Comparison of ENCODE assay signal across 10 cellular contexts in the genomic region with DNA sequence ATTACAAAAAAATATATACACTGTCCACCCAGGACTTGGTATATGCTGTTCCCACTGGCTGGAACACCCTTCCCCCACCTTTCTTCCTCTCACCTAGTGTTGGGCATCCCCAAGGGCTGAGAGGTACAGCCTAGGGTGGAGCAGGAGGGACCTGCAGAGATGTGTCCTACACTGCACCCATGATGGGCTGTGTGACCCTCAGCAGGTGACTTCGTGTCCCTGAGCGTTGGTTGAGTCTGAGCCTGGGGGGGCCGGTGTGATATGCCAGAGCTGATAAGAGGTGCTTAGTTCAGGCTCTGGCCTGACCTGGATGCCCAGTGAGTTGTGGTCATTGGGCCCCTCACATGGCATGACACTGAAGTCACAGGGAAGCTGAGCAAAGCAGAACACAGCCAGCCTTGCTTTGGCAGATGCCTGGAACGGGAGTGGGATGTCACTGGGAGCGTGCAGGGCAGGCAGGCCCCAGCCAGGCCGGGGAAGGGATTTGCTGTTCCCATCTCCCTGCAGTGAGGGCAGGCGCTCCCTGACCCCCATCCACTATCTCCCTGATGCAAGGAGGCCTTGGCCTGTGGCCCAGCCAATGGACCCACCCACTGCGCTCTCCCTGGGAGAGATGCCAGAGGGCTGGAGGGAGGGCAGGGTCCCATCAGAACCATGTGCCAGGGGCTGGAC.
DNase-seq lines count a peak whose midpoint lies in the region; ATAC-seq and TF ChIP-seq lines count a peak whose summit lies in the region.
"Had no signal": no experiment of that assay in that cellular context is flagged by ENCODE, and none has a peak within 500 bp of the region (broad histone marks: within the 10 kb centered on the region; RNA-seq: fewer than 3 reads in every experiment).

No MANE protein-coding gene starts in this region.

- peak; percentile 60 for ATAC-seq in body of pancreas
- peak; percentile 93 to 96 for ATAC-seq in left cardiac atrium

- H3K27ac ChIP-seq in body of pancreas = peak overlapping the region in 3 of 4 donors; percentile 42 to 62 (median 49)
- peak overlapping the region in 1 of 2 donors; percentile 13 for H3K27ac ChIP-seq in ovary

- H3K36me3 ChIP-seq in body of pancreas (replicated peaks in 1 of 2; ENCODE audit: insufficient read depth in 1 of 2, low read depth in 2 of 2) = no peaks in the 10 kb centered on the region
- H3K36me3 ChIP-seq in ovary = no peaks in the 10 kb centered on the region

- no peak for TF ChIP-seq POLR2A in body of pancreas (IDR thresholded peaks at IDR 0.05)
- no peak for TF ChIP-seq POLR2A in ovary (IDR thresholded peaks at IDR 0.05)

- H3K4me1 ChIP-seq in body of pancreas (peaks cover 12% of the 10 kb centered on the region), ovary (ENCODE audit: insufficient read depth) (peaks cover 15% of the 10 kb centered on the region)

- no peak overlapping the region for H3K4me3 ChIP-seq in body of pancreas
- no peak overlapping the region for H3K4me3 ChIP-seq in ovary

- 47% methylated on average over 8 of the region's 8 CpGs; no CpG with 5 or more reads in 1 of the 2 donors for WGBS in body of pancreas, 2 donors
- 20 to 42% (median 23%) methylated on average over 7 to 8 of the region's 8 CpGs for WGBS in ovary, 3 donors

- TF ChIP-seq CTCF in body of pancreas (IDR thresholded peaks at IDR 0.05) (no peak), ovary (IDR thresholded peaks at IDR 0.05) (no peak)

- intact Hi-C loops in body of pancreas (cut with DNase I) = no loop called here
- intact Hi-C loops in left cardiac atrium (cut with DNase I) = no loop called here
- intact Hi-C loops in ovary (cut with DNase I) = no loop called here

- H3K27me3 ChIP-seq in body of pancreas (no peaks in the 10 kb centered on the region), ovary (no peaks in the 10 kb centered on the region)

- TF ChIP-seq EP300 in ovary (IDR thresholded peaks at IDR 0.05) = no peak

- DNase-seq in Ammon's horn (ENCODE audit: low spot score) (peak; percentile 23), body of pancreas (peak in 3 of 4 donors; percentile 37 to 46 (median 44)), left cardiac atrium (peak; percentile 88), ovary (peak; percentile 71 to 92 (median 82)), GM19240 (ENCODE audit: insufficient read length, low spot score) (no peak), DMS53 (lab: John Stamatoyannopoulos, UW) (no peak), NCI-H2107 treated with DMSO at 0.1 percent for 48 hours (lab: John Stamatoyannopoulos, UW; ENCODE audit: unreplicated experiment) (no peak)
- no peak for DNase-seq in stimulated activated CD4-positive, alpha-beta T cell treated with anti-CD3 and anti-CD28 coated beads, Interleukin-4, amount 100 ng/mL, for 24 hours
- DNase-seq: activated CD8-positive, alpha-beta memory T cell treated with anti-CD3 and anti-CD28 coated beads, Interleukin-2, amount 50 U/mL, for 4 hours; amniotic stem cell had no signal

- no peaks in the 10 kb centered on the region for H3K9me3 ChIP-seq in body of pancreas
- H3K9me3 ChIP-seq in ovary = no peaks in the 10 kb centered on the region

Comparison
In these comparisons a context has a peak if more than half of its experiments do, and no peak if none do; other contexts are left out.
1. DNase-seq: peak in Ammon's horn (single experiment), body of pancreas (3 of 4), left cardiac atrium (single experiment) and ovary (5 of 5); none in GM19240 (single experiment), DMS53 (single experiment), stimulated activated CD4-positive, alpha-beta T cell treated with anti-CD3 and anti-CD28 coated beads, Interleukin-4, amount 100 ng/mL, for 24 hours (single experiment) and NCI-H2107 treated with DMSO at 0.1 percent for 48 hours (single experiment).